10 cellular contexts compared by ENCODE assay signal in the genomic region with DNA sequence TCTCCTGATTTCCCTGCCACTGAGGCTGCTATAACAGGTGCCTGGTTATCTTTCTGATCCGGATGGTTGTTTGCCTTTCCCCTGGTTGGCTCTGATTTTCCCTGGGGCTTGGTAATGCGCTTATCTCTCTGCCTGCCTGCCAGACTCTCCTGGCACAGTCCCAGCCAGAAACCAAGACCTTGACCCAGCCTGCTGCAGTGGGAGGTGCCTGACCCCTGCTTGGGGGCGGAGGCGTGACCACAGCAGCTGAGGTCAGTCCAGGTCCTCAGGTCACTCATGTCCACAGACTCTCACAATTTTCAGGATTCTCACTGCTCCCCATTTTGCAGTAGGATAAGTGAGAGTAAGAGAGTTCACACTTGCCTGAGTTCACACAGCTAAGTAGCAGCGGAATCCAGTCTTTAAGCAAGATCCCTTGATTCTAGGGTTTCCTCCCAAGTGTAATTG. TPM values are rescaled to one million over a fixed set of nuclear protein-coding genes. Genes with fewer than 3 reads are reported as not detected.
DNase-seq lines count a peak whose midpoint lies in the region; ATAC-seq and TF ChIP-seq lines count a peak whose summit lies in the region.
"Had no signal": no experiment of that assay in that cellular context is flagged by ENCODE, and none has a peak within 500 bp of the region (broad histone marks: within the 10 kb centered on the region; RNA-seq: fewer than 3 reads in every experiment).

No MANE protein-coding gene starts in this region.

- 50% methylated on average over 3 of the region's 5 CpGs for WGBS in SK-N-SH (ENCODE audit: low lambda C conversion rate)

- peak in 1 of 2 experiments; percentile 94; a peak in 2 of 4 replicates for TF ChIP-seq EP300 in SK-N-SH (IDR thresholded peaks at IDR 0.05; ENCODE audit: borderline replicate concordance in 1 of 2, low read depth in 1 of 2, low read length in 1 of 2)

- no peaks in the 10 kb centered on the region for H4K20me1 ChIP-seq in SK-N-SH (ENCODE audit: insufficient read depth)

- POLR2A ChIA-PET in SK-N-SH (lab: Yijun Ruan, JAX), result interaction anchor here (0.8 to 1.5 kb wide), 3 partner anchors 15 to 56 kb away, joined by 3 to 14 read pairs (median 4); a partner anchor contains a TSS

- TF ChIP-seq CTCF in SK-N-SH (IDR thresholded peaks at IDR 0.05) (no peak), left ventricle myocardium inferior (IDR thresholded peaks at IDR 0.05; ENCODE audit: borderline replicate concordance) (no peak)

- CTCF ChIA-PET in SK-N-SH (lab: Yijun Ruan, JAX), result interaction anchor here (0.8 to 4.8 kb wide), 6 partner anchors 13 to 55 kb away, joined by 3 to 32 read pairs (median 10); no protein-coding TSS in a partner anchor

- TF ChIP-seq RAD21 in SK-N-SH (IDR thresholded peaks at IDR 0.05; ENCODE audit: low read length), result peak; percentile 31; the same call in 1 of the 2 replicates

- no peak overlapping the region for H2AFZ ChIP-seq in SK-N-SH (ENCODE audit: low read depth)

- DNase-seq in HuH-7.5 (ENCODE audit: low spot score) (peak; percentile 85), SK-N-SH (peak; percentile 90), left ventricle myocardium inferior (peak; percentile 78), 8988T (no peak), T-helper 17 cell (no peak), nucleus accumbens (lab: John Stamatoyannopoulos, UW) (no peak)
- DNase-seq: activated B cell treated with CpG ODN at 0.5 μM for 24 hours had no signal

- no peaks in the 10 kb centered on the region for H3K79me2 ChIP-seq in SK-N-SH (ENCODE audit: insufficient read depth)

- intact Hi-C loops in left ventricle myocardium inferior (cut with micrococcal nuclease), result no loop called here

- no peak overlapping the region for H3K4me3 Mint-ChIP-seq in T-helper 17 cell
- H3K4me3 Mint-ChIP-seq: activated B cell treated with CpG ODN at 0.5 μM for 24 hours; activated naive CD8-positive, alpha-beta T cell had no signal

- no peak overlapping the region for H3K4me3 ChIP-seq in SK-N-SH (ENCODE audit: low read depth in 2 of 2, low read length in 1 of 2)
- H3K4me3 ChIP-seq in left ventricle myocardium inferior, result no peak overlapping the region
- H3K4me3 ChIP-seq in skeletal muscle tissue (ENCODE audit: low read length in 3 of 3), result peak overlapping the region in 1 of 3 donors; percentile 45

- no peak overlapping the region for H3K9ac ChIP-seq in SK-N-SH
- peak overlapping the region in 2 of 3 donors; percentile 37 to 66 for H3K9ac ChIP-seq in skeletal muscle tissue (ENCODE audit: low read depth in 1 of 3, low read length in 3 of 3)

- H3K4me2 ChIP-seq in SK-N-SH, result no peak overlapping the region

- H3K4me1 ChIP-seq in SK-N-SH (ENCODE audit: control insufficient read depth in 1 of 2, insufficient read depth in 2 of 2, low read depth in 1 of 2, low read length in 1 of 2) (peaks cover 0 to 80% of the 10 kb centered on the region in 2 experiments; a peak in 3 of 4 replicates), left ventricle myocardium inferior (peaks cover 100% of the 10 kb centered on the region), skeletal muscle tissue (ENCODE audit: control insufficient read depth in 3 of 3, insufficient read depth in 3 of 3, low read length in 3 of 3) (peaks cover 83 to 88% (median 87%) of the 10 kb centered on the region in 3 donors)

- H3F3A ChIP-seq in SK-N-SH (replicated peaks; ENCODE audit: insufficient read depth), result no peaks in the 10 kb centered on the region

- H3K27ac Mint-ChIP-seq in T-helper 17 cell, result no peak overlapping the region
- H3K27ac Mint-ChIP-seq: activated B cell treated with CpG ODN at 0.5 μM for 24 hours; activated naive CD8-positive, alpha-beta T cell had no signal

- H3K4me1 Mint-ChIP-seq in T-helper 17 cell, result peaks cover 2% of the 10 kb centered on the region
- H3K4me1 Mint-ChIP-seq: activated B cell treated with CpG ODN at 0.5 μM for 24 hours had no signal

- H3K9me2 ChIP-seq in SK-N-SH, result no peaks in the 10 kb centered on the region

- no peaks in the 10 kb centered on the region for H3K9me3 ChIP-seq in SK-N-SH
- no peaks in the 10 kb centered on the region for H3K9me3 ChIP-seq in left ventricle myocardium inferior (replicated peaks)
- H3K9me3 ChIP-seq in skeletal muscle tissue (ENCODE audit: control insufficient read depth in 3 of 3, low read length in 3 of 3), result no peaks in the 10 kb centered on the region
- no peaks in the 10 kb centered on the region for H3K9me3 ChIP-seq in T-helper 17 cell (ENCODE audit: control insufficient read depth, low read length, poor library complexity, severe bottlenecking)

- H3K36me3 ChIP-seq in SK-N-SH (replicated peaks in 1 of 2; ENCODE audit: control insufficient read depth in 1 of 2, insufficient read depth in 2 of 2, low read length in 1 of 2) (peaks cover 0 to 17% of the 10 kb centered on the region in 2 experiments), left ventricle myocardium inferior (no peaks in the 10 kb centered on the region), skeletal muscle tissue (ENCODE audit: control insufficient read depth in 3 of 3, insufficient read depth in 3 of 3, low read length in 3 of 3) (no peaks in the 10 kb centered on the region)

- no peaks in the 10 kb centered on the region for H3K36me3 Mint-ChIP-seq in T-helper 17 cell (ENCODE audit: low read depth)
- H3K36me3 Mint-ChIP-seq: activated naive CD8-positive, alpha-beta T cell had no signal

- peak overlapping the region in 1 of 2 experiments; percentile 86; a peak in 2 of 4 replicates for H3K27ac ChIP-seq in SK-N-SH (ENCODE audit: low read depth in 2 of 2, low read length in 1 of 2)
- peak overlapping the region; percentile 99 for H3K27ac ChIP-seq in left ventricle myocardium inferior (replicated peaks)
- peak overlapping the region; percentile 99 for H3K27ac ChIP-seq in skeletal muscle tissue (ENCODE audit: low read depth, low read length)

- H3K27me3 ChIP-seq in SK-N-SH (ENCODE audit: insufficient read depth) (no peaks in the 10 kb centered on the region), left ventricle myocardium inferior (ENCODE audit: low read depth) (no peaks in the 10 kb centered on the region), skeletal muscle tissue (ENCODE audit: control insufficient read depth in 3 of 3, insufficient read depth in 3 of 3, low read length in 3 of 3) (no peaks in the 10 kb centered on the region)

- H3K27me3 Mint-ChIP-seq in T-helper 17 cell, result peaks cover 35% of the 10 kb centered on the region
- H3K27me3 Mint-ChIP-seq: activated naive CD8-positive, alpha-beta T cell had no signal

- no peak for ATAC-seq in GM19452 (IDR thresholded peaks at IDR 0.05; ENCODE audit: unreplicated experiment)
- ATAC-seq in T-helper 17 cell, result no peak

TF ChIP-seq in SK-N-SH, 30 proteins besides CTCF, POLR2A, EP300 and RAD21:
- no peak for TF ChIP-seq EZH2phosphoT487 (IDR thresholded peaks at IDR 0.05; ENCODE audit: borderline replicate concordance, low read depth)
- TF ChIP-seq SMC3 (IDR thresholded peaks at IDR 0.05; ENCODE audit: low read depth, low read length), result peak; percentile 18; the same call in 1 of the 2 replicates
- TF ChIP-seq NFIC (IDR thresholded peaks at IDR 0.05; ENCODE audit: borderline replicate concordance), result peak; percentile 41; the same call in 1 of the 2 replicates
- no peak for TF ChIP-seq SIN3A (IDR thresholded peaks at IDR 0.05; ENCODE audit: borderline replicate concordance, low read depth, low read length)
- TF ChIP-seq, protein P1, sequence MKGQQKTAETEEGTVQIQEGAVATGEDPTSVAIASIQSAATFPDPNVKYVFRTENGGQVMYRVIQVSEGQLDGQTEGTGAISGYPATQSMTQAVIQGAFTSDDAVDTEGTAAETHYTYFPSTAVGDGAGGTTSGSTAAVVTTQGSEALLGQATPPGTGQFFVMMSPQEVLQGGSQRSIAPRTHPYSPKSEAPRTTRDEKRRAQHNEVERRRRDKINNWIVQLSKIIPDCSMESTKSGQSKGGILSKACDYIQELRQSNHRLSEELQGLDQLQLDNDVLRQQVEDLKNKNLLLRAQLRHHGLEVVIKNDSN (IDR thresholded peaks at IDR 0.05; ENCODE audit: borderline replicate concordance, low read depth), result no peak
- TF ChIP-seq RCOR1 (IDR thresholded peaks at IDR 0.05; ENCODE audit: low read length), result peak; percentile 97
- peak; percentile 55; the same call in 1 of the 2 replicates for TF ChIP-seq TCF12 (IDR thresholded peaks at IDR 0.05)
- peak; percentile 90 for TF ChIP-seq FOXJ3 (CRISPR knock-in tag; IDR thresholded peaks at IDR 0.05)
- peak; percentile 77 for TF ChIP-seq CHD2 (IDR thresholded peaks at IDR 0.05; ENCODE audit: low read length, partially characterized antibody)
- TF ChIP-seq GATA2 (CRISPR knock-in tag; IDR thresholded peaks at IDR 0.05), result peak; percentile 99

RNA-seq across cellular contexts. Expression of a gene that starts 24.4 kb away (rescaled TPM):
- 3.0 and 5.1 TPM in 2 replicates for polyA plus RNA-seq in SK-N-SH (2012; rRNA removed)
- 3.3 and 4.5 TPM in 2 replicates for polyA plus RNA-seq in SK-N-SH (2012; cell fraction: cytosol; rRNA removed)
- 9.8 and 14.0 TPM in 2 replicates for polyA plus RNA-seq in SK-N-SH (2012; cell fraction: nucleus; rRNA removed)
- total RNA-seq in left ventricle myocardium inferior (715 TPM), skeletal muscle tissue (6.3 TPM), T-helper 17 cell (1 to 10 TPM in 1 of 2 donors, not detected in 1; 1.5 TPM)

RNA-seq across cellular contexts. Expression of a gene that starts 45.0 kb away (rescaled TPM):
- polyA plus RNA-seq in SK-N-SH (2012; rRNA removed), result 0.26 and 0.41 TPM in 2 replicates
- polyA plus RNA-seq in SK-N-SH (2012; cell fraction: cytosol; rRNA removed), result 0.31 and 0.35 TPM in 2 replicates
- 0.48 and 0.67 TPM in 2 replicates for polyA plus RNA-seq in SK-N-SH (2012; cell fraction: nucleus; rRNA removed)
- 6.2 TPM for total RNA-seq in left ventricle myocardium inferior
- total RNA-seq in skeletal muscle tissue, result 4.7 TPM
- not detected for total RNA-seq in T-helper 17 cell

Comparison
In these comparisons a context has a peak if more than half of its experiments do, and no peak if none do; other contexts are left out.
1. DNase-seq: peak in HuH-7.5 (single experiment), SK-N-SH (single experiment) and left ventricle myocardium inferior (single experiment); none in 8988T (single experiment), T-helper 17 cell (0 of 3) and nucleus accumbens (0 of 56).
2. RNA of a gene that starts 24.4 kb away (total RNA-seq): 715 TPM in left ventricle myocardium inferior (single experiment); 6.3 TPM in skeletal muscle tissue (single experiment) and 1.5 TPM in T-helper 17 cell; every median in the first group is over 10 times any median in the second.